10 cellular contexts compared by ENCODE assay signal in the genomic region with DNA sequence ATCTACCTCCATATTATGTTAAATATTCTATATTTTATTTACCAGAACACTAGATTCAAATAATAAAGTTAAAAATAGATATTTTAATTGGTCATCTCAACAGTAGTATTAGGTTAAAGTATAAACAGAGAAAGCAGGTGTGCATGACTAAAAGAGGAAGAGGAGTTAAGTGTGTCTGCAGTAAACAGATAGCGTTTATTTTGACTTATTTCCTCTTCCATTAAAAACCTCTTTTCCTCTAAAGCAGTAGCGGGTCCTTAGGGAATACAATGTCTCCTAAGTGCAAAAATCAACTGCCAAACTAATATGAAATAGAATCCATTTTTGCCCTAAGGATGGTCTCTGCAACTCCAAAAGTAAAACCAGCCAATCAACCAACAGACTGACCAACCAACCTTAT. TPM values are rescaled to one million over a fixed set of nuclear protein-coding genes. Genes with fewer than 3 reads are reported as not detected.
DNase-seq lines count a peak whose midpoint lies in the region; ATAC-seq, FAIRE-seq and TF ChIP-seq lines count a peak whose summit lies in the region.
"Had no signal": no experiment of that assay in that cellular context is flagged by ENCODE, and none has a peak within 500 bp of the region (broad histone marks: within the 10 kb centered on the region; RNA-seq: fewer than 3 reads in every experiment).

No MANE protein-coding gene starts in this region.

- no peak for TF ChIP-seq RAD21 in A549 (conservative IDR thresholded peaks at IDR 0.05 in 1 of 2, IDR thresholded peaks at IDR 0.05 in 1 of 2)

- CTCF ChIA-PET in A549 (lab: Yijun Ruan, JAX): interaction anchor here (1.1 to 2.1 kb wide), 2 partner anchors 8 to 20 kb away, joined by 3 to 7 read pairs; no protein-coding TSS in a partner anchor

- 84% methylated on average over 2 of the region's 2 CpGs for WGBS in A549 (ENCODE audit: missing lambda C conversion rate)

- TF ChIP-seq CTCF in A549 (IDR thresholded peaks at IDR 0.05): no peak

- POLR2A ChIA-PET in A549 (lab: Yijun Ruan, JAX): interaction anchor here (1.1 kb wide), 1 partner anchor 28 kb away, joined by 6 read pairs; a partner anchor contains a TSS

- peak overlapping the region; percentile 55 for H3K4me2 ChIP-seq in A549

- H3K9me3 ChIP-seq in A549 (no peaks in the 10 kb centered on the region), SJCRH30 (replicated peaks) (no peaks in the 10 kb centered on the region; the same call in 1 of the 2 replicates)
- H3K9me3 ChIP-seq: uterus had no signal

- ATAC-seq in A549 (no peak), HG03280 (IDR thresholded peaks at IDR 0.05; ENCODE audit: unreplicated experiment) (no peak), HG02840 (IDR thresholded peaks at IDR 0.05; ENCODE audit: low FRiP score, unreplicated experiment) (no peak)

- no peak for TF ChIP-seq POLR2A in A549 (IDR thresholded peaks at IDR 0.05; ENCODE audit: low read length)

- no peak overlapping the region for H3K4me3 ChIP-seq in A549
- no peak overlapping the region for H3K4me3 ChIP-seq in SJCRH30
- H3K4me3 ChIP-seq: uterus had no signal

- DNase-seq in A549 (ENCODE audit: low read depth in 1 of 2, low spot score in 1 of 2) (no peak), GM19239 (ENCODE audit: insufficient read length, low spot score) (no peak), SJCRH30 (peak in 1 of 2 experiments; percentile 31), HT-29 (ENCODE audit: low spot score) (no peak)
- DNase-seq in stimulated activated naive CD4-positive, alpha-beta T cell (lab: John Stamatoyannopoulos, UW): no peak
- DNase-seq: activated naive CD8-positive, alpha-beta T cell treated with anti-CD3 and anti-CD28 coated beads, Interleukin-2, amount 10 ng/mL, durations not matched to agents 7 days and 5 days had no signal

- H3K27ac ChIP-seq in A549: no peak overlapping the region
- H3K27ac ChIP-seq in SJCRH30: peak overlapping the region; percentile 89

- no peak for TF ChIP-seq EP300 in A549 (IDR thresholded peaks at IDR 0.05)

- FAIRE-seq in A549 (lab: Jason Lieb, UNC) (no peak), GM19239 (lab: Jason Lieb, UNC) (peak; percentile 58), islet of Langerhans (lab: Jason Lieb, UNC) (peak; percentile 24)

- H3K4me1 ChIP-seq in A549: peaks cover 21% of the 10 kb centered on the region
- H3K4me1 ChIP-seq in SJCRH30: peaks cover 27% of the 10 kb centered on the region

- H3K27me3 ChIP-seq in SJCRH30: no peaks in the 10 kb centered on the region
- H3K27me3 ChIP-seq: uterus had no signal

- H3K36me3 ChIP-seq in SJCRH30: no peaks in the 10 kb centered on the region
- H3K36me3 ChIP-seq: uterus had no signal

TF ChIP-seq in A549, 52 proteins besides CTCF, POLR2A, EP300 and RAD21:
- TF ChIP-seq NFE2L2 (conservative IDR thresholded peaks at IDR 0.05; ENCODE audit: low read length) (no peak), CHD2 (IDR thresholded peaks at IDR 0.05; ENCODE audit: low read length, partially characterized antibody) (no peak), CHD4 (IDR thresholded peaks at IDR 0.05; ENCODE audit: borderline replicate concordance) (no peak), HOXB5 (CRISPR knock-in tag; IDR thresholded peaks at IDR 0.05) (no peak), RNF2 (IDR thresholded peaks at IDR 0.05; ENCODE audit: borderline replicate concordance, low read depth) (no peak), GATA3 (IDR thresholded peaks at IDR 0.05; ENCODE audit: borderline replicate concordance) (no peak)

RNA-seq across cellular contexts. Expression of a gene that starts 27.7 kb away (rescaled TPM):
- 17.5 and 20.8 TPM in 2 replicates for polyA plus RNA-seq in A549 (2011; rRNA removed)
- polyA plus RNA-seq in A549 (2012; cell fraction: cytosol; rRNA removed): 2.8 and 3.1 TPM in 2 replicates
- polyA plus RNA-seq in A549 (2012; cell fraction: nucleus; rRNA removed): 3.5 and 5.1 TPM in 2 replicates
- 8.5 to 11.0 TPM (median 9.3 TPM) in 3 replicates for polyA plus RNA-seq in A549 (2017; fragmentation: RNase III; extraction: RNeasy Plus Mini Kit Qiagen cat#74134 plus additional on column Dnase treatment)
- polyA minus RNA-seq in A549 (2011; rRNA and poly(A)+ RNA removed): 10.9 and 11.1 TPM in 2 replicates
- total RNA-seq in SJCRH30 (2014; rRNA removed; shearing (Covaris generic)): 20.8 and 26.3 TPM in 2 replicates
- total RNA-seq in HT-29 (2014; rRNA removed; shearing (Covaris generic)): 7.9 and 10.2 TPM in 2 replicates
